In the genomic region with DNA sequence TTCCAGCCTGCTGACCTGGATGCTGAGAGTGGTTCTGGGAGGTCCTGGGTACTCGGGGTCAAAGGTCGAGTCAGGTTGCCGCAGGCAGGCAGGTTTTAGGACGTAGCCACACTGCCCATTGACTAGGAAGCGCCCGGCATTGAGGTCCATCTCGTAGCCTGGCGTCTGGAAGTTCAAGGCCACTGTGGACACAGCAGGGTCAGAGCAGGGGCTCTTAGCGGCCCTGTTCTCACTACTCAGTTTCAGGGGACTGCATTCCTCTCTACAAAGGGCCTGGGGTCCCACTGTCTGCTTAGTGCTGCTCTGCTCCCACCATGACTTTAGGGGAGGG, we compare ENCODE assay signal across 1 cellular context.
A peak's percentile ranks its signal among the peaks of the same experiment; 100 is the strongest.
TF ChIP-seq lines count a peak whose summit lies in the region.

No MANE protein-coding gene starts in this region.

TF ChIP-seq in HepG2, 621 proteins besides CTCF, POLR2A, EP300 and RAD21 (continued from another document and continues in another):
- TF ChIP-seq KIAA2018 (CRISPR knock-in tag; IDR thresholded peaks at IDR 0.05; ENCODE audit: borderline replicate concordance) (no peak), MAFK (conservative IDR thresholded peaks at IDR 0.05 in 1 of 2, IDR thresholded peaks at IDR 0.05 in 1 of 2; ENCODE audit: low read length in 2 of 2) (no peak), ZNF749 (CRISPR knock-in tag; IDR thresholded peaks at IDR 0.05; ENCODE audit: borderline replicate concordance) (no peak), MIXL1 (CRISPR knock-in tag; IDR thresholded peaks at IDR 0.05) (no peak), TEF (CRISPR knock-in tag; IDR thresholded peaks at IDR 0.05) (no peak), SAFB2 (CRISPR knock-in tag; IDR thresholded peaks at IDR 0.05; ENCODE audit: borderline replicate concordance, low read depth) (no peak), LRRFIP1 (CRISPR knock-in tag; conservative IDR thresholded peaks at IDR 0.05) (no peak), ATF7-NPFF (CRISPR knock-in tag; IDR thresholded peaks at IDR 0.05; ENCODE audit: low read depth) (no peak), REPIN1 (CRISPR knock-in tag; IDR thresholded peaks at IDR 0.05; ENCODE audit: borderline replicate concordance, low read depth) (no peak), SMARCC2 (IDR thresholded peaks at IDR 0.05) (no peak), ZNF850 (CRISPR knock-in tag; conservative IDR thresholded peaks at IDR 0.05) (no peak), ZFP91 (CRISPR knock-in tag; IDR thresholded peaks at IDR 0.05; ENCODE audit: borderline replicate concordance) (peak; percentile 51; the same call in 1 of the 2 replicates), SYNCRIP (IDR thresholded peaks at IDR 0.05; ENCODE audit: insufficient read depth, low read depth, low read length) (no peak), AKAP8 (CRISPR knock-in tag; IDR thresholded peaks at IDR 0.05) (no peak), ATF7 (IDR thresholded peaks at IDR 0.05) (no peak), ATF7 (CRISPR knock-in tag; IDR thresholded peaks at IDR 0.05) (no peak), ZBTB7B (CRISPR knock-in tag; IDR thresholded peaks at IDR 0.05) (peak; percentile 62; the same call in 1 of the 2 replicates), ZBTB49 (CRISPR knock-in tag; IDR thresholded peaks at IDR 0.05; ENCODE audit: borderline replicate concordance) (no peak), ZNF883 (CRISPR knock-in tag; IDR thresholded peaks at IDR 0.05; ENCODE audit: not compliant biosample characterization) (no peak)
- TF ChIP-seq, protein P1, sequence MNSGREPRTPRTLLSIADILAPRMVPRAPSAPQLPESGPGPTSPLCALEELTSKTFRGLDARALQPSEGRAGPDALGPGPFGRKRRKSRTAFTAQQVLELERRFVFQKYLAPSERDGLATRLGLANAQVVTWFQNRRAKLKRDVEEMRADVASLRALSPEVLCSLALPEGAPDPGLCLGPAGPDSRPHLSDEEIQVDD (CRISPR knock-in tag; IDR thresholded peaks at IDR 0.05; ENCODE audit: borderline replicate concordance), result no peak
- TF ChIP-seq, protein P2, sequence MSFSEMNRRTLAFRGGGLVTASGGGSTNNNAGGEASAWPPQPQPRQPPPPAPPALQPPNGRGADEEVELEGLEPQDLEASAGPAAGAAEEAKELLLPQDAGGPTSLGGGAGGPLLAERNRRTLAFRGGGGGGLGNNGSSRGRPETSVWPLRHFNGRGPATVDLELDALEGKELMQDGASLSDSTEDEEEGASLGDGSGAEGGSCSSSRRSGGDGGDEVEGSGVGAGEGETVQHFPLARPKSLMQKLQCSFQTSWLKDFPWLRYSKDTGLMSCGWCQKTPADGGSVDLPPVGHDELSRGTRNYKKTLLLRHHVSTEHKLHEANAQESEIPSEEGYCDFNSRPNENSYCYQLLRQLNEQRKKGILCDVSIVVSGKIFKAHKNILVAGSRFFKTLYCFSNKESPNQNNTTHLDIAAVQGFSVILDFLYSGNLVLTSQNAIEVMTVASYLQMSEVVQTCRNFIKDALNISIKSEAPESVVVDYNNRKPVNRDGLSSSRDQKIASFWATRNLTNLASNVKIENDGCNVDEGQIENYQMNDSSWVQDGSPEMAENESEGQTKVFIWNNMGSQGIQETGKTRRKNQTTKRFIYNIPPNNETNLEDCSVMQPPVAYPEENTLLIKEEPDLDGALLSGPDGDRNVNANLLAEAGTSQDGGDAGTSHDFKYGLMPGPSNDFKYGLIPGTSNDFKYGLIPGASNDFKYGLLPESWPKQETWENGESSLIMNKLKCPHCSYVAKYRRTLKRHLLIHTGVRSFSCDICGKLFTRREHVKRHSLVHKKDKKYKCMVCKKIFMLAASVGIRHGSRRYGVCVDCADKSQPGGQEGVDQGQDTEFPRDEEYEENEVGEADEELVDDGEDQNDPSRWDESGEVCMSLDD (CRISPR knock-in tag; IDR thresholded peaks at IDR 0.05; ENCODE audit: borderline replicate concordance), result no peak
- TF ChIP-seq, protein P3, sequence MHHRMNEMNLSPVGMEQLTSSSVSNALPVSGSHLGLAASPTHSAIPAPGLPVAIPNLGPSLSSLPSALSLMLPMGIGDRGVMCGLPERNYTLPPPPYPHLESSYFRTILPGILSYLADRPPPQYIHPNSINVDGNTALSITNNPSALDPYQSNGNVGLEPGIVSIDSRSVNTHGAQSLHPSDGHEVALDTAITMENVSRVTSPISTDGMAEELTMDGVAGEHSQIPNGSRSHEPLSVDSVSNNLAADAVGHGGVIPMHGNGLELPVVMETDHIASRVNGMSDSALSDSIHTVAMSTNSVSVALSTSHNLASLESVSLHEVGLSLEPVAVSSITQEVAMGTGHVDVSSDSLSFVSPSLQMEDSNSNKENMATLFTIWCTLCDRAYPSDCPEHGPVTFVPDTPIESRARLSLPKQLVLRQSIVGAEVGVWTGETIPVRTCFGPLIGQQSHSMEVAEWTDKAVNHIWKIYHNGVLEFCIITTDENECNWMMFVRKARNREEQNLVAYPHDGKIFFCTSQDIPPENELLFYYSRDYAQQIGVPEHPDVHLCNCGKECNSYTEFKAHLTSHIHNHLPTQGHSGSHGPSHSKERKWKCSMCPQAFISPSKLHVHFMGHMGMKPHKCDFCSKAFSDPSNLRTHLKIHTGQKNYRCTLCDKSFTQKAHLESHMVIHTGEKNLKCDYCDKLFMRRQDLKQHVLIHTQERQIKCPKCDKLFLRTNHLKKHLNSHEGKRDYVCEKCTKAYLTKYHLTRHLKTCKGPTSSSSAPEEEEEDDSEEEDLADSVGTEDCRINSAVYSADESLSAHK (CRISPR knock-in tag; IDR thresholded peaks at IDR 0.05; ENCODE audit: borderline replicate concordance), result no peak
- TF ChIP-seq, protein P4, sequence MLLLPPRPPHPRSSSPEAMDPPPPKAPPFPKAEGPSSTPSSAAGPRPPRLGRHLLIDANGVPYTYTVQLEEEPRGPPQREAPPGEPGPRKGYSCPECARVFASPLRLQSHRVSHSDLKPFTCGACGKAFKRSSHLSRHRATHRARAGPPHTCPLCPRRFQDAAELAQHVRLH (CRISPR knock-in tag; IDR thresholded peaks at IDR 0.05; ENCODE audit: borderline replicate concordance, low read depth), result 0 out of 2 replicates have a peak, but pooled peaks have one; percentile 13
